In the genomic region with DNA sequence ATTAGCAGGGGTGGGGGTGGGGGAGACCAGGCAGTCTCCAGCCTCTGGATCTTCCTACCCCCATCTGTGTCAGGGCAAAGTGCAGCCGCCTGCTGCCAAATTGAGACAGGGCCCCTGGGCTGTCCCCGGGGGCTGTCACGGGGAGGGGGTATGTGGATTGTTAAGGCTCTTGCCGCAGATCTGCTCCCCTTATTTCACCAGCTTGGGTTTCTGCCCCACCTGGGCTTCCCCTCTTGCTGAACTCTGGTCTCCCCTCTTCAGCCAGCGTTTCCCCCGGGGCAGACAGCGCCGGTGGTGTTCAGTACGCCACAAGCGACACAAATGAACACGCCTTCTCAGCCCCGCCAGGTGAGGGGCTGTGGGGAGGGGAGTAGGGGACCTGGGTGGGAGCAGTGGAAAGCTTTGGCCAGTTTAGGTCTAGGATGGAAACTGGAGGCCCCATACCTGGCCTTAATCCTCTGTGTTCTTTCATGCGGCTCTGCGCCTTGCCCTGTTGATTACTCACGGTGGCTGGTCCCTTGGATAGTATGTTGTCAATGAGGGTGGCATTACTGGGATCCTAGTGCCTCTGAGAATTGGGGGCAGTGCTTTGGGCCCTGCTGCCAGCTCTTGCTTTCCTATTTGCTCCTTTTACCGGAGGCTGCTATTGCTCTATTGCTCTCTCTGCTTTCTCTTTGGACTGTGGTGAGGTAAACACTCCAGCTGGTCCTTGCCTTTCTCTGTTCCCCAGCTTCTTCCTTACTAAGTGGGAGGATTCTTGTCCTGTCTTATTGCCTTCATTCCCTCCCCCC, we compare ENCODE assay signal across 8 cellular contexts. TPM values are rescaled to one million over a fixed set of nuclear protein-coding genes. Genes with fewer than 3 reads are reported as not detected.
A peak's percentile ranks its signal among the peaks of the same experiment; 100 is the strongest.
DNase-seq lines count a peak whose midpoint lies in the region; ATAC-seq and TF ChIP-seq lines count a peak whose summit lies in the region.

No MANE protein-coding gene starts in this region.

- no peaks in the 10 kb centered on the region for H3K27me3 ChIP-seq in stomach

- no peak for TF ChIP-seq POLR2A in stomach (IDR thresholded peaks at IDR 0.05)

- no peaks in the 10 kb centered on the region for H3K27me3 Mint-ChIP-seq in activated CD4-positive, alpha-beta T cell treated with anti-CD3 and anti-CD28 coated beads for 36 hours
- H3K27me3 Mint-ChIP-seq in activated T-helper 1 cell treated with anti-CD3 and anti-CD28 coated beads, Interleukin-12 subunit alpha, Interleukin-12 subunit beta, Interleukin-2, Interleukin-4 antibody, amounts not matched to agents 30 ng/mL and 10 ng/mL and 1 ng/mL, durations not matched to agents 14 hours and 24 hours and 36 hours (ENCODE audit: insufficient read depth): no peaks in the 10 kb centered on the region

- ATAC-seq in activated CD4-positive, alpha-beta T cell treated with anti-CD3 and anti-CD28 coated beads for 36 hours: no peak

- no peaks in the 10 kb centered on the region for H3K9me3 ChIP-seq in stomach

- H3K27ac ChIP-seq in stomach: peak overlapping the region; percentile 95 to 99 (median 98)

- H3K4me1 Mint-ChIP-seq in activated CD4-positive, alpha-beta T cell treated with anti-CD3 and anti-CD28 coated beads for 36 hours: peaks cover 39% of the 10 kb centered on the region
- H3K4me1 Mint-ChIP-seq in activated T-helper 1 cell treated with anti-CD3 and anti-CD28 coated beads, Interleukin-12 subunit alpha, Interleukin-12 subunit beta, Interleukin-2, Interleukin-4 antibody, amounts not matched to agents 30 ng/mL and 10 ng/mL and 1 ng/mL, durations not matched to agents 14 hours and 24 hours and 36 hours (ENCODE audit: low read depth): peaks cover 29% of the 10 kb centered on the region

- no peak for TF ChIP-seq EP300 in stomach (IDR thresholded peaks at IDR 0.05)

- intact Hi-C loops in activated CD4-positive, alpha-beta T cell treated with anti-CD3 and anti-CD28 coated beads for 36 hours (cut with DNase I, micrococcal nuclease): loop anchor here (1.0 to 5.0 kb wide), 4 partner anchors 18 to 679 kb away; partner anchors contain the start of genes AP2M1 (in 1 of the 2) and KLHL24 (in 1 of the 2)
- intact Hi-C loops in activated T-helper 1 cell treated with anti-CD3 and anti-CD28 coated beads, Interleukin-12 subunit alpha, Interleukin-12 subunit beta, Interleukin-2, Interleukin-4 antibody, amounts not matched to agents 30 ng/mL and 10 ng/mL and 1 ng/mL, durations not matched to agents 14 hours and 24 hours and 36 hours (cut with micrococcal nuclease): no loop called here
- intact Hi-C loops in stomach (cut with DNase I; ENCODE audit: low total_unique reads): no loop called here

- POLR2A ChIA-PET in activated CD4-positive, alpha-beta T cell treated with anti-CD3 and anti-CD28 coated beads for 36 hours (lab: Charles Lee): interaction anchor here (0.8 to 2.2 kb wide), 4 partner anchors 9 to 80 kb away, joined by 3 to 10 read pairs (median 4); no protein-coding TSS in a partner anchor

- peak overlapping the region; percentile 88 for H3K27ac Mint-ChIP-seq in activated CD4-positive, alpha-beta T cell treated with anti-CD3 and anti-CD28 coated beads for 36 hours
- H3K27ac Mint-ChIP-seq in activated T-helper 1 cell treated with anti-CD3 and anti-CD28 coated beads, Interleukin-12 subunit alpha, Interleukin-12 subunit beta, Interleukin-2, Interleukin-4 antibody, amounts not matched to agents 30 ng/mL and 10 ng/mL and 1 ng/mL, durations not matched to agents 14 hours and 24 hours and 36 hours: peak overlapping the region; percentile 57

- peak overlapping the region; percentile 84 for H3K4me3 Mint-ChIP-seq in activated CD4-positive, alpha-beta T cell treated with anti-CD3 and anti-CD28 coated beads for 36 hours
- H3K4me3 Mint-ChIP-seq in activated T-helper 1 cell treated with anti-CD3 and anti-CD28 coated beads, Interleukin-12 subunit alpha, Interleukin-12 subunit beta, Interleukin-2, Interleukin-4 antibody, amounts not matched to agents 30 ng/mL and 10 ng/mL and 1 ng/mL, durations not matched to agents 14 hours and 24 hours and 36 hours: peak overlapping the region; percentile 83

- H3K36me3 ChIP-seq in stomach: peaks cover 13 to 51% (median 29%) of the 10 kb centered on the region in 4 donors

- CTCF ChIA-PET in activated CD4-positive, alpha-beta T cell treated with anti-CD3 and anti-CD28 coated beads for 36 hours (lab: Charles Lee): interaction anchor here (0.8 to 1.1 kb wide), 2 partner anchors 12 to 132 kb away, joined by 3 read pairs; no protein-coding TSS in a partner anchor

- H3K9me3 Mint-ChIP-seq in activated CD4-positive, alpha-beta T cell treated with anti-CD3 and anti-CD28 coated beads for 36 hours (ENCODE audit: low read depth): no peaks in the 10 kb centered on the region
- H3K9me3 Mint-ChIP-seq in activated T-helper 1 cell treated with anti-CD3 and anti-CD28 coated beads, Interleukin-12 subunit alpha, Interleukin-12 subunit beta, Interleukin-2, Interleukin-4 antibody, amounts not matched to agents 30 ng/mL and 10 ng/mL and 1 ng/mL, durations not matched to agents 14 hours and 24 hours and 36 hours: no peaks in the 10 kb centered on the region

- peaks cover 50 to 63% (median 56%) of the 10 kb centered on the region in 4 donors for H3K4me1 ChIP-seq in stomach

- peaks cover 39% of the 10 kb centered on the region for H3K36me3 Mint-ChIP-seq in activated CD4-positive, alpha-beta T cell treated with anti-CD3 and anti-CD28 coated beads for 36 hours (ENCODE audit: low read depth)
- H3K36me3 Mint-ChIP-seq in activated T-helper 1 cell treated with anti-CD3 and anti-CD28 coated beads, Interleukin-12 subunit alpha, Interleukin-12 subunit beta, Interleukin-2, Interleukin-4 antibody, amounts not matched to agents 30 ng/mL and 10 ng/mL and 1 ng/mL, durations not matched to agents 14 hours and 24 hours and 36 hours (ENCODE audit: low read depth): peaks cover 35% of the 10 kb centered on the region

- peak overlapping the region; percentile 81 for H3K4me3 ChIP-seq in iPS-11a (ENCODE audit: low read depth, low read length)
- H3K4me3 ChIP-seq in stomach: peak overlapping the region; percentile 61 to 79 (median 73)

- no peak for DNase-seq in activated CD4-positive, alpha-beta T cell treated with anti-CD3 and anti-CD28 coated beads for 36 hours
- DNase-seq in activated CD4-positive, alpha-beta T cell treated with anti-CD3 and anti-CD28 coated beads for 4 hours: no peak
- DNase-seq in activated T-helper 1 cell treated with anti-CD3 and anti-CD28 coated beads, Interleukin-12 subunit alpha, Interleukin-12 subunit beta, Interleukin-2, Interleukin-4 antibody, amounts not matched to agents 30 ng/mL and 10 ng/mL and 1 ng/mL, durations not matched to agents 14 hours and 24 hours and 36 hours (ENCODE audit: low spot score): no peak
- DNase-seq in stomach (no peak), NCI-H1105 treated with DMSO at 0.1 percent for 48 hours (lab: John Stamatoyannopoulos, UW) (no peak), nucleus accumbens (lab: John Stamatoyannopoulos, UW) (no peak), NCI-H2029 (lab: John Stamatoyannopoulos, UW) (no peak)

- no peak for TF ChIP-seq CTCF in stomach (IDR thresholded peaks at IDR 0.05)

- WGBS in stomach, 5 donors: 9 to 20% (median 13%) methylated on average over 14 to 16 of the region's 16 CpGs

RNA-seq across cellular contexts. Expression of gene EIF4G1, which starts 1.7 kb away (rescaled TPM):
- 100 to 1,000 TPM; 479 to 556 TPM for total RNA-seq in activated CD4-positive, alpha-beta T cell treated with anti-CD3 and anti-CD28 coated beads for 36 hours
- total RNA-seq in activated T-helper 1 cell treated with anti-CD3 and anti-CD28 coated beads, Interleukin-12 subunit alpha, Interleukin-12 subunit beta, Interleukin-2, Interleukin-4 antibody, amounts not matched to agents 30 ng/mL and 10 ng/mL and 1 ng/mL, durations not matched to agents 14 hours and 24 hours and 36 hours: 657 and 706 TPM in 2 replicates
- 100 to 1,000 TPM; 167 to 572 (median 203) TPM for total RNA-seq in stomach
- polyA plus RNA-seq in stomach: 100 to 1,000 TPM in 2 of 3 donors, 10 to 100 TPM in 1; 86.5 to 171 (median 134) TPM

RNA-seq across cellular contexts. Expression of gene PSMD2, which starts 17.0 kb away (rescaled TPM):
- 100 to 1,000 TPM; 207 to 236 TPM for total RNA-seq in activated CD4-positive, alpha-beta T cell treated with anti-CD3 and anti-CD28 coated beads for 36 hours
- 251 and 255 TPM in 2 replicates for total RNA-seq in activated T-helper 1 cell treated with anti-CD3 and anti-CD28 coated beads, Interleukin-12 subunit alpha, Interleukin-12 subunit beta, Interleukin-2, Interleukin-4 antibody, amounts not matched to agents 30 ng/mL and 10 ng/mL and 1 ng/mL, durations not matched to agents 14 hours and 24 hours and 36 hours
- total RNA-seq in stomach: 100 to 1,000 TPM; 124 to 239 (median 172) TPM
- polyA plus RNA-seq in stomach: 100 to 1,000 TPM in 1 of 3 donors, 10 to 100 TPM in 2; 73.0 to 119 (median 81.7) TPM

RNA-seq across cellular contexts. Expression of gene FAM131A, which starts 21.3 kb away (rescaled TPM):
- 1 to 10 TPM; 3.7 to 4.5 TPM for total RNA-seq in activated CD4-positive, alpha-beta T cell treated with anti-CD3 and anti-CD28 coated beads for 36 hours
- total RNA-seq in activated T-helper 1 cell treated with anti-CD3 and anti-CD28 coated beads, Interleukin-12 subunit alpha, Interleukin-12 subunit beta, Interleukin-2, Interleukin-4 antibody, amounts not matched to agents 30 ng/mL and 10 ng/mL and 1 ng/mL, durations not matched to agents 14 hours and 24 hours and 36 hours: 7.5 and 9.2 TPM in 2 replicates
- total RNA-seq in stomach: 10 to 100 TPM in 3 of 5 donors, 1 to 10 TPM in 2; 1.8 to 73.2 (median 28.8) TPM
- polyA plus RNA-seq in stomach: 10 to 100 TPM; 10.0 to 13.0 (median 12.5) TPM

RNA-seq across cellular contexts. Expression of gene ECE2, which starts 40.2 kb away (rescaled TPM):
- not detected for total RNA-seq in activated CD4-positive, alpha-beta T cell treated with anti-CD3 and anti-CD28 coated beads for 36 hours
- not detected in 2 replicates for total RNA-seq in activated T-helper 1 cell treated with anti-CD3 and anti-CD28 coated beads, Interleukin-12 subunit alpha, Interleukin-12 subunit beta, Interleukin-2, Interleukin-4 antibody, amounts not matched to agents 30 ng/mL and 10 ng/mL and 1 ng/mL, durations not matched to agents 14 hours and 24 hours and 36 hours
- 1 to 10 TPM in 1 of 5 donors, under 1 TPM in 1, not detected in 3; 0.45 to 2.9 TPM for total RNA-seq in stomach
- polyA plus RNA-seq in stomach: not detected

RNA-seq across cellular contexts. Expression of gene CLCN2, which starts 45.3 kb away (rescaled TPM):
- total RNA-seq in activated CD4-positive, alpha-beta T cell treated with anti-CD3 and anti-CD28 coated beads for 36 hours: 1 to 10 TPM; 4.6 to 4.7 TPM
- 5.2 and 6.6 TPM in 2 replicates for total RNA-seq in activated T-helper 1 cell treated with anti-CD3 and anti-CD28 coated beads, Interleukin-12 subunit alpha, Interleukin-12 subunit beta, Interleukin-2, Interleukin-4 antibody, amounts not matched to agents 30 ng/mL and 10 ng/mL and 1 ng/mL, durations not matched to agents 14 hours and 24 hours and 36 hours
- 10 to 100 TPM in 2 of 5 donors, 1 to 10 TPM in 3; 4.2 to 34.5 (median 5.8) TPM for total RNA-seq in stomach
- polyA plus RNA-seq in stomach: 1 to 10 TPM; 2.1 to 5.1 (median 2.5) TPM

Comparison
In these comparisons a context has a peak if more than half of its experiments do, and no peak if none do; other contexts are left out.
1. intact Hi-C loops: an anchor here in activated CD4-positive, alpha-beta T cell treated with anti-CD3 and anti-CD28 coated beads for 36 hours (1.0 to 5.0 kb wide); none called in activated T-helper 1 cell treated with anti-CD3 and anti-CD28 coated beads, Interleukin-12 subunit alpha, Interleukin-12 subunit beta, Interleukin-2, Interleukin-4 antibody, amounts not matched to agents 30 ng/mL and 10 ng/mL and 1 ng/mL, durations not matched to agents 14 hours and 24 hours and 36 hours and stomach.